Comparison of ENCODE assay signal across 14 cellular contexts in genomic region chr1:103948526-103948925, GRCh38.
DNase-seq lines count a peak whose midpoint lies in the region; ATAC-seq, FAIRE-seq and TF ChIP-seq lines count a peak whose summit lies in the region.
"Had no signal": no experiment of that assay in that cellular context is flagged by ENCODE, and none has a peak within 500 bp of the region (broad histone marks: within the 10 kb centered on the region; RNA-seq: fewer than 3 reads in every experiment).

No MANE protein-coding gene starts in this region.

- no peak overlapping the region for H3K27ac Mint-ChIP-seq in type B pancreatic cell
- H3K27ac Mint-ChIP-seq: T-helper 17 cell had no signal

- H3K4me1 ChIP-seq in cardiac muscle cell (ENCODE audit: low read depth) (no peaks in the 10 kb centered on the region), Peyer's patch (no peaks in the 10 kb centered on the region), spleen (no peaks in the 10 kb centered on the region)

- peaks cover 3% of the 10 kb centered on the region for H3K27me3 Mint-ChIP-seq in type B pancreatic cell
- H3K27me3 Mint-ChIP-seq: T-helper 17 cell had no signal

- ATAC-seq in left cardiac atrium, result no peak
- ATAC-seq: T-helper 17 cell had no signal

- no peak for TF ChIP-seq CTCF in cardiac muscle cell (IDR thresholded peaks at IDR 0.05; ENCODE audit: low read depth, low read length)
- TF ChIP-seq CTCF in type B pancreatic cell (conservative IDR thresholded peaks at IDR 0.05), result peak; percentile 65
- TF ChIP-seq CTCF in Peyer's patch (IDR thresholded peaks at IDR 0.05), result peak in 1 of 6 experiments; percentile 15
- no peak for TF ChIP-seq CTCF in spleen (IDR thresholded peaks at IDR 0.05 in 8 of 11, conservative IDR thresholded peaks at IDR 0.05 in 3 of 11)

- H3K9me3 ChIP-seq in cardiac muscle cell (ENCODE audit: low read depth) (no peaks in the 10 kb centered on the region), Peyer's patch (no peaks in the 10 kb centered on the region), spleen (no peaks in the 10 kb centered on the region)

- peak; percentile 83 for FAIRE-seq in colon (lab: Jason Lieb, UNC)
- FAIRE-seq: H1 had no signal

- TF ChIP-seq POLR2A in Peyer's patch (IDR thresholded peaks at IDR 0.05), result no peak
- TF ChIP-seq POLR2A in spleen (IDR thresholded peaks at IDR 0.05), result no peak

- no peak overlapping the region for H3K4me3 ChIP-seq in cardiac muscle cell
- no peak overlapping the region for H3K4me3 ChIP-seq in Peyer's patch
- H3K4me3 ChIP-seq in spleen, result no peak overlapping the region
- H3K4me3 ChIP-seq: skin epidermis had no signal

- H3K4me3 Mint-ChIP-seq in type B pancreatic cell, result no peak overlapping the region
- H3K4me3 Mint-ChIP-seq: T-helper 17 cell had no signal

- no peaks in the 10 kb centered on the region for H3K36me3 Mint-ChIP-seq in type B pancreatic cell

- WGBS in spleen, 5 donors, result 34 to 53% (median 42%) methylated on average over 3 of the region's 3 CpGs

- H3K9me3 Mint-ChIP-seq in type B pancreatic cell, result no peaks in the 10 kb centered on the region

- peaks cover 6% of the 10 kb centered on the region for H3K4me1 Mint-ChIP-seq in type B pancreatic cell (ENCODE audit: unreplicated experiment)
- H3K4me1 Mint-ChIP-seq: T-helper 17 cell had no signal

- H3K27me3 ChIP-seq in cardiac muscle cell (no peaks in the 10 kb centered on the region), Peyer's patch (no peaks in the 10 kb centered on the region), spleen (replicated peaks in 1 of 7) (no peaks in the 10 kb centered on the region)

- peak; percentile 2 to 5 for DNase-seq in cardiac muscle cell (ENCODE audit: low read depth in 1 of 2, low spot score in 1 of 2)
- DNase-seq in left cardiac atrium, result no peak
- DNase-seq in NCI-H748 (lab: John Stamatoyannopoulos, UW; ENCODE audit: unreplicated experiment), result peak; percentile 32
- DNase-seq in type B pancreatic cell (ENCODE audit: extremely low spot score, unreplicated experiment), result no peak
- no peak for DNase-seq in Peyer's patch
- no peak for DNase-seq in spleen
- no peak for DNase-seq in activated CD8-positive, alpha-beta memory T cell treated with anti-CD3 and anti-CD28 coated beads, Interleukin-2, amount 50 U/mL, for 48 hours
- DNase-seq: C1 segment of cervical spinal cord; central memory CD4-positive, alpha-beta T cell; NCI-H1930; T-helper 17 cell had no signal

- intact Hi-C loops in left cardiac atrium (cut with DNase I), result no loop called here
- intact Hi-C loops in spleen (cut with DNase I; ENCODE audit: low total_unique reads), result no loop called here

- no peak overlapping the region for H3K27ac ChIP-seq in cardiac muscle cell
- H3K27ac ChIP-seq in Peyer's patch, result no peak overlapping the region
- no peak overlapping the region for H3K27ac ChIP-seq in spleen
- H3K27ac ChIP-seq: skin epidermis had no signal

- H3K36me3 ChIP-seq in cardiac muscle cell (no peaks in the 10 kb centered on the region), Peyer's patch (no peaks in the 10 kb centered on the region), spleen (no peaks in the 10 kb centered on the region)

Comparison
In these comparisons a context has a peak if more than half of its experiments do, and no peak if none do; other contexts are left out.
1. DNase-seq: peak in cardiac muscle cell (2 of 2) and NCI-H748 (single experiment); none in left cardiac atrium (single experiment), type B pancreatic cell (single experiment), Peyer's patch (0 of 3), spleen (single experiment) and activated CD8-positive, alpha-beta memory T cell treated with anti-CD3 and anti-CD28 coated beads, Interleukin-2, amount 50 U/mL, for 48 hours (single experiment).